In genomic region chr2:233566141-233566956, GRCh38 we compare ENCODE assay signal across 1 cellular context.
TF ChIP-seq lines count a peak whose summit lies in the region.

Gene USP40 (minus strand): TSS chr2:233566782. CDS start chr2:233565554, 1,228 bp downstream.

TF ChIP-seq in IMR-90, 13 proteins besides CTCF, POLR2A, EP300 and RAD21:
- TF ChIP-seq MAFK (IDR thresholded peaks at IDR 0.05; ENCODE audit: low read depth, low read length): no peak
- TF ChIP-seq NFE2L2 (IDR thresholded peaks at IDR 0.05; ENCODE audit: low read depth, low read length): no peak
- peak; percentile 75; the same call in 1 of the 2 replicates for TF ChIP-seq MAZ (IDR thresholded peaks at IDR 0.05; ENCODE audit: borderline replicate concordance, low read depth, low read length)
- no peak for TF ChIP-seq SMC3 (IDR thresholded peaks at IDR 0.05; ENCODE audit: low read depth, low read length)
- no peak for TF ChIP-seq MXI1 (IDR thresholded peaks at IDR 0.05; ENCODE audit: borderline replicate concordance, low read depth, low read length)
- no peak for TF ChIP-seq ELK1 (IDR thresholded peaks at IDR 0.05; ENCODE audit: borderline replicate concordance, low read depth, low read length)
- TF ChIP-seq CHD1 (IDR thresholded peaks at IDR 0.05; ENCODE audit: low read depth, low read length): no peak
- no peak for TF ChIP-seq FOS (IDR thresholded peaks at IDR 0.05; ENCODE audit: low read depth, low read length)
- peak; percentile 48; the same call in 1 of the 2 replicates for TF ChIP-seq BHLHE40 (IDR thresholded peaks at IDR 0.05; ENCODE audit: low read depth, low read length)
- TF ChIP-seq USF2 (IDR thresholded peaks at IDR 0.05; ENCODE audit: low read depth, low read length): no peak
